ENCODE assay signal across 1 cellular context in genomic region chr21:33980276-33980916, GRCh38.
TF ChIP-seq lines count a peak whose summit lies in the region.

No MANE protein-coding gene starts in this region.

TF ChIP-seq in HepG2, 621 proteins besides CTCF, POLR2A, EP300 and RAD21 (continued from another document and continues in another):
- TF ChIP-seq ZBTB4 (CRISPR knock-in tag; IDR thresholded peaks at IDR 0.05; ENCODE audit: borderline replicate concordance), result no peak
- no peak for TF ChIP-seq ZNF607 (CRISPR knock-in tag; IDR thresholded peaks at IDR 0.05; ENCODE audit: borderline replicate concordance)
- no peak for TF ChIP-seq YY1 (IDR thresholded peaks at IDR 0.05; ENCODE audit: insufficient read depth, insufficient replicate concordance, low read depth, low read length)
- TF ChIP-seq, protein P1, sequence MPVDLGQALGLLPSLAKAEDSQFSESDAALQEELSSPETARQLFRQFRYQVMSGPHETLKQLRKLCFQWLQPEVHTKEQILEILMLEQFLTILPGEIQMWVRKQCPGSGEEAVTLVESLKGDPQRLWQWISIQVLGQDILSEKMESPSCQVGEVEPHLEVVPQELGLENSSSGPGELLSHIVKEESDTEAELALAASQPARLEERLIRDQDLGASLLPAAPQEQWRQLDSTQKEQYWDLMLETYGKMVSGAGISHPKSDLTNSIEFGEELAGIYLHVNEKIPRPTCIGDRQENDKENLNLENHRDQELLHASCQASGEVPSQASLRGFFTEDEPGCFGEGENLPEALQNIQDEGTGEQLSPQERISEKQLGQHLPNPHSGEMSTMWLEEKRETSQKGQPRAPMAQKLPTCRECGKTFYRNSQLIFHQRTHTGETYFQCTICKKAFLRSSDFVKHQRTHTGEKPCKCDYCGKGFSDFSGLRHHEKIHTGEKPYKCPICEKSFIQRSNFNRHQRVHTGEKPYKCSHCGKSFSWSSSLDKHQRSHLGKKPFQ (CRISPR knock-in tag; IDR thresholded peaks at IDR 0.05; ENCODE audit: insufficient replicate concordance), result no peak
- TF ChIP-seq ETV5 (CRISPR knock-in tag; IDR thresholded peaks at IDR 0.05; ENCODE audit: borderline replicate concordance), result peak; percentile 49; the same call in 1 of the 2 replicates
- TF ChIP-seq CERS6 (CRISPR knock-in tag; IDR thresholded peaks at IDR 0.05), result no peak
- TF ChIP-seq RXRB (CRISPR knock-in tag; IDR thresholded peaks at IDR 0.05; ENCODE audit: borderline replicate concordance), result peak; percentile 66
- TF ChIP-seq ZNF543 (CRISPR knock-in tag; IDR thresholded peaks at IDR 0.05), result no peak
- no peak for TF ChIP-seq TMF1 (CRISPR knock-in tag; IDR thresholded peaks at IDR 0.05; ENCODE audit: low read depth)
- no peak for TF ChIP-seq KDM5B (CRISPR knock-in tag; IDR thresholded peaks at IDR 0.05; ENCODE audit: borderline replicate concordance)
- no peak for TF ChIP-seq YEATS4 (CRISPR knock-in tag; IDR thresholded peaks at IDR 0.05; ENCODE audit: borderline replicate concordance)
- TF ChIP-seq, protein P2, sequence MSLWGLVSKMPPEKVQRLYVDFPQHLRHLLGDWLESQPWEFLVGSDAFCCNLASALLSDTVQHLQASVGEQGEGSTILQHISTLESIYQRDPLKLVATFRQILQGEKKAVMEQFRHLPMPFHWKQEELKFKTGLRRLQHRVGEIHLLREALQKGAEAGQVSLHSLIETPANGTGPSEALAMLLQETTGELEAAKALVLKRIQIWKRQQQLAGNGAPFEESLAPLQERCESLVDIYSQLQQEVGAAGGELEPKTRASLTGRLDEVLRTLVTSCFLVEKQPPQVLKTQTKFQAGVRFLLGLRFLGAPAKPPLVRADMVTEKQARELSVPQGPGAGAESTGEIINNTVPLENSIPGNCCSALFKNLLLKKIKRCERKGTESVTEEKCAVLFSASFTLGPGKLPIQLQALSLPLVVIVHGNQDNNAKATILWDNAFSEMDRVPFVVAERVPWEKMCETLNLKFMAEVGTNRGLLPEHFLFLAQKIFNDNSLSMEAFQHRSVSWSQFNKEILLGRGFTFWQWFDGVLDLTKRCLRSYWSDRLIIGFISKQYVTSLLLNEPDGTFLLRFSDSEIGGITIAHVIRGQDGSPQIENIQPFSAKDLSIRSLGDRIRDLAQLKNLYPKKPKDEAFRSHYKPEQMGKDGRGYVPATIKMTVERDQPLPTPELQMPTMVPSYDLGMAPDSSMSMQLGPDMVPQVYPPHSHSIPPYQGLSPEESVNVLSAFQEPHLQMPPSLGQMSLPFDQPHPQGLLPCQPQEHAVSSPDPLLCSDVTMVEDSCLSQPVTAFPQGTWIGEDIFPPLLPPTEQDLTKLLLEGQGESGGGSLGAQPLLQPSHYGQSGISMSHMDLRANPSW (CRISPR knock-in tag; IDR thresholded peaks at IDR 0.05; ENCODE audit: borderline replicate concordance), result no peak
- no peak for TF ChIP-seq ZNF567 (CRISPR knock-in tag; IDR thresholded peaks at IDR 0.05; ENCODE audit: borderline replicate concordance)
- TF ChIP-seq, protein P3, sequence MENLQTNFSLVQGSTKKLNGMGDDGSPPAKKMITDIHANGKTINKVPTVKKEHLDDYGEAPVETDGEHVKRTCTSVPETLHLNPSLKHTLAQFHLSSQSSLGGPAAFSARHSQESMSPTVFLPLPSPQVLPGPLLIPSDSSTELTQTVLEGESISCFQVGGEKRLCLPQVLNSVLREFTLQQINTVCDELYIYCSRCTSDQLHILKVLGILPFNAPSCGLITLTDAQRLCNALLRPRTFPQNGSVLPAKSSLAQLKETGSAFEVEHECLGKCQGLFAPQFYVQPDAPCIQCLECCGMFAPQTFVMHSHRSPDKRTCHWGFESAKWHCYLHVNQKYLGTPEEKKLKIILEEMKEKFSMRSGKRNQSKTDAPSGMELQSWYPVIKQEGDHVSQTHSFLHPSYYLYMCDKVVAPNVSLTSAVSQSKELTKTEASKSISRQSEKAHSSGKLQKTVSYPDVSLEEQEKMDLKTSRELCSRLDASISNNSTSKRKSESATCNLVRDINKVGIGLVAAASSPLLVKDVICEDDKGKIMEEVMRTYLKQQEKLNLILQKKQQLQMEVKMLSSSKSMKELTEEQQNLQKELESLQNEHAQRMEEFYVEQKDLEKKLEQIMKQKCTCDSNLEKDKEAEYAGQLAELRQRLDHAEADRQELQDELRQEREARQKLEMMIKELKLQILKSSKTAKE (CRISPR knock-in tag; IDR thresholded peaks at IDR 0.05; ENCODE audit: borderline replicate concordance), result no peak
- TF ChIP-seq HCFC1 (IDR thresholded peaks at IDR 0.05; ENCODE audit: low read depth, low read length), result 0 out of 2 replicates have a peak, but pooled peaks have one; percentile 18
- no peak for TF ChIP-seq TAF15 (IDR thresholded peaks at IDR 0.05; ENCODE audit: low read depth, low read length, poor library complexity, severe bottlenecking)
- no peak for TF ChIP-seq MAZ (IDR thresholded peaks at IDR 0.05; ENCODE audit: borderline replicate concordance, low read depth, low read length)
- TF ChIP-seq MAZ (CRISPR knock-in tag; IDR thresholded peaks at IDR 0.05; ENCODE audit: low read depth), result no peak
- TF ChIP-seq ZNF251 (CRISPR knock-in tag; IDR thresholded peaks at IDR 0.05), result no peak
- no peak for TF ChIP-seq ZNF850 (CRISPR knock-in tag; conservative IDR thresholded peaks at IDR 0.05)
- TF ChIP-seq NR2F6 (IDR thresholded peaks at IDR 0.05), result peak; percentile 80
- TF ChIP-seq NR2F6 (CRISPR knock-in tag; IDR thresholded peaks at IDR 0.05), result peak; percentile 90
- 0 out of 2 replicates have a peak, but pooled peaks have one; percentile 25 for TF ChIP-seq ZNF878 (CRISPR knock-in tag; IDR thresholded peaks at IDR 0.05)
- TF ChIP-seq ZNF383 (CRISPR knock-in tag; IDR thresholded peaks at IDR 0.05; ENCODE audit: borderline replicate concordance), result no peak
- TF ChIP-seq SAFB2 (CRISPR knock-in tag; IDR thresholded peaks at IDR 0.05; ENCODE audit: borderline replicate concordance, low read depth), result no peak
- TF ChIP-seq GABPA (IDR thresholded peaks at IDR 0.05; ENCODE audit: low read depth, low read length), result no peak
- peak; percentile 58; the same call in 1 of the 2 replicates for TF ChIP-seq GABPA (CRISPR knock-in tag; IDR thresholded peaks at IDR 0.05; ENCODE audit: low read depth)
- no peak for TF ChIP-seq SMYD3 (CRISPR knock-in tag; IDR thresholded peaks at IDR 0.05)
- TF ChIP-seq ZGPAT (CRISPR knock-in tag; IDR thresholded peaks at IDR 0.05), result no peak
- TF ChIP-seq, protein P4, sequence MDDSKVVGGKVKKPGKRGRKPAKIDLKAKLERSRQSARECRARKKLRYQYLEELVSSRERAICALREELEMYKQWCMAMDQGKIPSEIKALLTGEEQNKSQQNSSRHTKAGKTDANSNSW (CRISPR knock-in tag; IDR thresholded peaks at IDR 0.05; ENCODE audit: borderline replicate concordance), result no peak
- TF ChIP-seq HOXA5 (CRISPR knock-in tag; IDR thresholded peaks at IDR 0.05), result no peak
- TF ChIP-seq FOSL2 (CRISPR knock-in tag; IDR thresholded peaks at IDR 0.05), result peak; percentile 95
- TF ChIP-seq RAD51 (IDR thresholded peaks at IDR 0.05; ENCODE audit: borderline replicate concordance), result peak; percentile 38; the same call in 1 of the 2 replicates
- TF ChIP-seq SAP130 (CRISPR knock-in tag; IDR thresholded peaks at IDR 0.05; ENCODE audit: low read depth), result peak; percentile 77
- no peak for TF ChIP-seq NONO (IDR thresholded peaks at IDR 0.05)
- TF ChIP-seq NONO (CRISPR knock-in tag; conservative IDR thresholded peaks at IDR 0.05), result no peak
- TF ChIP-seq, protein P5, sequence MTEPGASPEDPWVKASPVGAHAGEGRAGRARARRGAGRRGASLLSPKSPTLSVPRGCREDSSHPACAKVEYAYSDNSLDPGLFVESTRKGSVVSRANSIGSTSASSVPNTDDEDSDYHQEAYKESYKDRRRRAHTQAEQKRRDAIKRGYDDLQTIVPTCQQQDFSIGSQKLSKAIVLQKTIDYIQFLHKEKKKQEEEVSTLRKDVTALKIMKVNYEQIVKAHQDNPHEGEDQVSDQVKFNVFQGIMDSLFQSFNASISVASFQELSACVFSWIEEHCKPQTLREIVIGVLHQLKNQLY (CRISPR knock-in tag; IDR thresholded peaks at IDR 0.05), result no peak
- TF ChIP-seq TCF7L2 (IDR thresholded peaks at IDR 0.05; ENCODE audit: low read depth, low read length), result no peak
- no peak for TF ChIP-seq ZSCAN9 (CRISPR knock-in tag; IDR thresholded peaks at IDR 0.05; ENCODE audit: borderline replicate concordance)
- no peak for TF ChIP-seq ZNF205 (CRISPR knock-in tag; IDR thresholded peaks at IDR 0.05)
- no peak for TF ChIP-seq PAF1 (CRISPR knock-in tag; IDR thresholded peaks at IDR 0.05)
- TF ChIP-seq GABPB1 (CRISPR knock-in tag; IDR thresholded peaks at IDR 0.05), result peak; percentile 43; the same call in 1 of the 2 replicates
- TF ChIP-seq HBP1 (CRISPR knock-in tag; IDR thresholded peaks at IDR 0.05; ENCODE audit: low read depth), result no peak
- no peak for TF ChIP-seq PLRG1 (conservative IDR thresholded peaks at IDR 0.05)
- TF ChIP-seq EEA1 (CRISPR knock-in tag; IDR thresholded peaks at IDR 0.05; ENCODE audit: borderline replicate concordance), result no peak
- no peak for TF ChIP-seq SRF (IDR thresholded peaks at IDR 0.05; ENCODE audit: low read depth, low read length)
- TF ChIP-seq HHEX (CRISPR knock-in tag; IDR thresholded peaks at IDR 0.05), result no peak
- TF ChIP-seq TBL1XR1 (IDR thresholded peaks at IDR 0.05; ENCODE audit: borderline replicate concordance, low read length, partially characterized antibody), result no peak
- TF ChIP-seq, protein P6, sequence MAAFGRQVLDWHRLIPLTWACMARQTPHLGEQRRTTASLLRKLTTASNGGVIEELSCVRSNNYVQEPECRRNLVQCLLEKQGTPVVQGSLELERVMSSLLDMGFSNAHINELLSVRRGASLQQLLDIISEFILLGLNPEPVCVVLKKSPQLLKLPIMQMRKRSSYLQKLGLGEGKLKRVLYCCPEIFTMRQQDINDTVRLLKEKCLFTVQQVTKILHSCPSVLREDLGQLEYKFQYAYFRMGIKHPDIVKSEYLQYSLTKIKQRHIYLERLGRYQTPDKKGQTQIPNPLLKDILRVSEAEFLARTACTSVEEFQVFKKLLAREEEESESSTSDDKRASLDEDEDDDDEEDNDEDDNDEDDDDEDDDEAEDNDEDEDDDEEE (CRISPR knock-in tag; IDR thresholded peaks at IDR 0.05), result no peak
- TF ChIP-seq SP2 (CRISPR knock-in tag; IDR thresholded peaks at IDR 0.05), result no peak
- TF ChIP-seq, protein P7, sequence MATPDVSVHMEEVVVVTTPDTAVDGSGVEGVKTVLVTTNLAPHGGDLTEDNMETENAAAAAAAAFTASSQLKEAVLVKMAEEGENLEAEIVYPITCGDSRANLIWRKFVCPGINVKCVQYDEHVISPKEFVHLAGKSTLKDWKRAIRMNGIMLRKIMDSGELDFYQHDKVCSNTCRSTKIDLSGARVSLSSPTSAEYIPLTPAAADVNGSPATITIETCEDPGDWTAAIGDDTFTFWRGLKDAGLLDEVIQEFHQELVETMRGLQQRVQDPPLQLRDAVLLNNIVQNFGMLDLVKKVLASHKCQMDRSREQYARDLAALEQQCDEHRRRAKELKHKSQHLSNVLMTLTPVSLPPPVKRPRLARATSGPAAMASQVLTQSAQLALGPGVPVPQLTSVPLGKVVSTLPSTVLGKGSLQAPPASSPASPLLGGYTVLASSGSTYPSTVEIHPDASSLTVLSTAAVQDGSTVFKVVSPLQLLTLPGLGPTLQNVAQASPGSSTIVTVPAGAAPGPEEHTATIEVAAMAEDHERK (CRISPR knock-in tag; IDR thresholded peaks at IDR 0.05; ENCODE audit: low read depth), result no peak
